In the genomic region with DNA sequence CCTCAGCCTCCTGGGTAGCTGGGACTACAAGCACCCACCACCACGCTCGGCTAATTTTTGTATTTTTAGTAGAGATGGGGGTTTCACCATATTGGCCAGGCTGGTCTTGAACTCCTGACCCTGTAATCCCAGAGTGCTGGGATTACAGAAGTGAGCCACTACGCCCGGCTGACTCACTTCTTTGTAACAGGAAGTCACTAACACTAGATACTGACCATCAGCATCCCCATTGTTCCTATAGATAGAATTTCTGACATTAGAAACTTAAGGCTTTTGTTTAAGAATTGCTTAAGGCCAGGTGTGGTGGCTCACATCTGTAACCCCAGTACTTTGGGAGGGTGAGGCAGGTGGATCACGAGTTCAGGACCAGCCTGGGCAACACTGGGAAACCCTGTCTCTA, we compare ENCODE assay signal across 1 cellular context.
TF ChIP-seq lines count a peak whose summit lies in the region.

No MANE protein-coding gene starts in this region.

TF ChIP-seq in endothelial cell of umbilical vein, 7 proteins besides CTCF, POLR2A, EP300 and RAD21:
- TF ChIP-seq FOS (IDR thresholded peaks at IDR 0.05; ENCODE audit: borderline replicate concordance, insufficient read depth, low read length) (peak; percentile 45), JUN (IDR thresholded peaks at IDR 0.05; ENCODE audit: borderline replicate concordance, insufficient read depth, insufficient read length, low read depth) (no peak)
